9 cellular contexts compared by ENCODE assay signal in the genomic region with DNA sequence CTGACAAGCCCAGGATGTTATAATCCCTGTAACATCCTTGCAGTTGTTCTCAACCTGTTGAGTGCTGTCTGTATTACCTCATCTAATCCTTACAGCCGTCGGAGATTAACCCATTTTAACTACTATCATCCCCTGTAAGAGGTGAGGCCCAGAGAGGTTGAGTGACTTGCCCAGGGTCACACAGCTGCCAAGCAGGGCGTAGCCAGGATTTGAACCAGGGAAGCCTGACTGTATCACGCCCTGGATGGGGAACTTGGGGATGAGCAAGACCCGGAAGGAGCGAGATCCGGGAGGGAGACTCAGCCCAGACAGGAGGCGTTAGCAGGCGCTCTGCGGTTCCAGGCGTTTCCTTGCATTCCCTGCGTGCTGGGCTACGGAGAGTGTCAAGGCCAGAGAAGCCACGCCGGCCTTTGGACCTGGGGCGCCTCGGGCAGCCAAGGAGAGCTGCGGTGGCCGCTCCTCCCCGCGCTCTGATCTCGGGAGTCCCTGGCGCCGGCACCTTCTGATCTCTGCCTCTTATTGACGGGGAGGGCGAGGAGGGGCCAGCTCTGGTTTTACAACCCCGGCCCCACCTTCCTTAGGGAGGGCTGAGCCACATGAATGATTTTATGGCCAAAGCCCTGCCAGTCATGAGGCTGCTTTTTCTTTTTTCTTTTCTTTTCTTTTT. TPM values are rescaled to one million over a fixed set of nuclear protein-coding genes. Genes with fewer than 3 reads are reported as not detected.
DNase-seq lines count a peak whose midpoint lies in the region; ATAC-seq and TF ChIP-seq lines count a peak whose summit lies in the region.
"Had no signal": no experiment of that assay in that cellular context is flagged by ENCODE, and none has a peak within 500 bp of the region (broad histone marks: within the 10 kb centered on the region; RNA-seq: fewer than 3 reads in every experiment).

No MANE protein-coding gene starts in this region.

- ATAC-seq in HG03039 (IDR thresholded peaks at IDR 0.05; ENCODE audit: unreplicated experiment) = no peak

- peaks cover 0 to 20% (median 1%) of the 10 kb centered on the region in 4 donors for H3K4me1 ChIP-seq in Peyer's patch

- H3K36me3 ChIP-seq in Peyer's patch = no peaks in the 10 kb centered on the region

- TF ChIP-seq POLR2A in Peyer's patch (IDR thresholded peaks at IDR 0.05) = peak in 1 of 2 donors; percentile 42

- no peaks in the 10 kb centered on the region for H3K27me3 ChIP-seq in Peyer's patch

- TF ChIP-seq CTCF in Peyer's patch (IDR thresholded peaks at IDR 0.05) = peak in 1 of 6 experiments; percentile 8
- no peak for TF ChIP-seq CTCF in fibroblast of the aortic adventitia (IDR thresholded peaks at IDR 0.05; ENCODE audit: insufficient read depth, low read length)

- H3K27ac ChIP-seq in Peyer's patch = peak overlapping the region in 3 of 4 donors; percentile 18 to 70 (median 60)

- peak; percentile 81 for DNase-seq in GM03348 (ENCODE audit: low spot score)
- DNase-seq in Peyer's patch = peak in 2 of 3 donors; percentile 94 to 97
- peak; percentile 62 for DNase-seq in fibroblast of the aortic adventitia (ENCODE audit: low read depth)
- peak; percentile 90 for DNase-seq in renal cortical epithelial cell (ENCODE audit: low read depth)
- DNase-seq in GM19240 (ENCODE audit: insufficient read length, low spot score) = no peak
- no peak for DNase-seq in activated naive CD4-positive, alpha-beta T cell treated with anti-CD3 and anti-CD28 coated beads, Interleukin-2, amount 50 U/mL, for 16 hours
- no peak for DNase-seq in activated gamma-delta T cell treated with Interleukin-2 at 50 U/mL for 16 hours
- DNase-seq: NCI-H2029 had no signal

- H3K4me3 ChIP-seq in Peyer's patch = no peak overlapping the region
- H3K4me3 ChIP-seq in fibroblast of the aortic adventitia (ENCODE audit: low read depth, low read length) = no peak overlapping the region

- no peaks in the 10 kb centered on the region for H3K9me3 ChIP-seq in Peyer's patch

RNA-seq across cellular contexts. Expression of gene SULT2B1, which starts 6.2 kb away (rescaled TPM):
- 10 to 100 TPM in 1 of 4 donors, 1 to 10 TPM in 3; 2.5 to 14.6 (median 5.9) TPM for total RNA-seq in Peyer's patch
- total RNA-seq in fibroblast of the aortic adventitia (ENCODE audit: low replicate concordance) = not detected in 2 replicates
- total RNA-seq in renal cortical epithelial cell = not detected in 2 replicates

RNA-seq across cellular contexts. Expression of gene LMTK3, which starts 46.5 kb away (rescaled TPM):
- total RNA-seq in Peyer's patch (10 to 100 TPM in 2 of 4 donors, 1 to 10 TPM in 2; 8.2 to 17.6 (median 12.8) TPM), fibroblast of the aortic adventitia (ENCODE audit: low replicate concordance) (not detected in 2 replicates), renal cortical epithelial cell (1.1 and 1.2 TPM in 2 replicates)

RNA-seq across cellular contexts. Expression of gene SPACA4, which starts 48.4 kb away (rescaled TPM):
- total RNA-seq in Peyer's patch (not detected), fibroblast of the aortic adventitia (ENCODE audit: low replicate concordance) (not detected in 2 replicates), renal cortical epithelial cell (not detected in 2 replicates)

RNA-seq across cellular contexts. Expression of gene FAM83E, which starts 56.7 kb away (rescaled TPM):
- 100 to 1,000 TPM in 3 of 4 donors, 10 to 100 TPM in 1; 58.6 to 203 (median 130) TPM for total RNA-seq in Peyer's patch
- 0.18 TPM in 1 of 2 replicates, not detected in the other for total RNA-seq in fibroblast of the aortic adventitia (ENCODE audit: low replicate concordance)
- 0.17 TPM in 1 of 2 replicates, not detected in the other for total RNA-seq in renal cortical epithelial cell

Comparison
In these comparisons a context has a peak if more than half of its experiments do, and no peak if none do; other contexts are left out.
1. DNase-seq: peak in GM03348 (single experiment), Peyer's patch (2 of 3), fibroblast of the aortic adventitia (single experiment) and renal cortical epithelial cell (single experiment); none in GM19240 (single experiment), activated naive CD4-positive, alpha-beta T cell treated with anti-CD3 and anti-CD28 coated beads, Interleukin-2, amount 50 U/mL, for 16 hours (single experiment) and activated gamma-delta T cell treated with Interleukin-2 at 50 U/mL for 16 hours (single experiment).